ENCODE assay signal across 1 cellular context in the genomic region with DNA sequence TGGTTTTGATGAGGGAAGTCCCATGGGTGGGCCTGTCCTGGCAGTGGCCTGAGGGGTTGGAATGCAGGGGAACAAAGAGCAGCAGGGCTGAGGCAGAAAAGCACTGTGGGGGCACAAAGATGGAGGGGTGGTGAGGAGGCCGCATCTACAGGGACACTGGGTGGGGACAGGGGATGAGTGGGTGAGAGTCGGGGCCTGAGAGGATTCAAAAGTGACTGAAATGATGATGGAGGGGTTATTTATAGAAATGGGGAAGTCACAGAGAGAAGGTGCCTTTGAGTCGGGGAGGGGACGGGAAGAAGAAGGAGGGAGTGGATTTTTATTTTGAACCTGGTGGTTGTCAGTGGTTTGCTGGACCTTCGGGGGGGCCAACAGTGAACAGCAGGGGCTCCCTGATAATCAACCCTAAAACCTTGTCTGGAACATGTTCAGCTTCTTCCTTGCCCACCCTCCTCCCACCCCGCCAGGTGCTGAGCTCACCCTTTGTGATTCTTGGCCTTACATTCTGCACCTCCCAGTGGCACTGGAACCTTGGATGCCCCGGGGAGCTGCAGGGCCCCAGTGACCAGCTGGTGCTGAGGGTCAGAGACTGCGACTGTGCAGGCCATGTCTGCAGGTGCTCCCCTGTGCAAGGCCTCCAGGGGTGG.
TF ChIP-seq lines count a peak whose summit lies in the region.

No MANE protein-coding gene starts in this region.

TF ChIP-seq in K562, 482 proteins besides CTCF, POLR2A, EP300 and RAD21 (continued from another document and continues in another):
- TF ChIP-seq ARID1B (IDR thresholded peaks at IDR 0.05) (peak; percentile 30; the same call in 1 of the 2 replicates), MTA2 (IDR thresholded peaks at IDR 0.05; ENCODE audit: low read depth) (peak; percentile 8; the same call in 1 of the 2 replicates), DPF2 (IDR thresholded peaks at IDR 0.05) (0 out of 2 replicates have a peak, but pooled peaks have one; percentile 19), ZNF311 (CRISPR knock-in tag; IDR thresholded peaks at IDR 0.05) (no peak), NFIX (CRISPR knock-in tag; IDR thresholded peaks at IDR 0.05; ENCODE audit: low read depth) (no peak), ETV6 (IDR thresholded peaks at IDR 0.05; ENCODE audit: borderline replicate concordance in 1 of 2, low read depth in 2 of 2, low read length in 1 of 2) (no peak), ETV6 (CRISPR knock-in tag; IDR thresholded peaks at IDR 0.05; ENCODE audit: borderline replicate concordance) (no peak), CSDE1 (IDR thresholded peaks at IDR 0.05) (no peak), ZSCAN29 (IDR thresholded peaks at IDR 0.05) (peak; percentile 75; the same call in 1 of the 2 replicates), ATF7 (IDR thresholded peaks at IDR 0.05) (0 out of 2 replicates have a peak, but pooled peaks have one; percentile 20), MAZ (CRISPR knock-in tag; conservative IDR thresholded peaks at IDR 0.05 in 1 of 2, IDR thresholded peaks at IDR 0.05 in 1 of 2) (0 out of 4 replicates have a peak, but pooled peaks of 1 of the 2 experiments have one; percentile 28), ESRRA (IDR thresholded peaks at IDR 0.05; ENCODE audit: borderline replicate concordance, low read depth) (peak; percentile 64; the same call in 1 of the 2 replicates), ZZZ3 (IDR thresholded peaks at IDR 0.05) (no peak), MEF2D (tag; conservative IDR thresholded peaks at IDR 0.05; ENCODE audit: low read depth) (peak; percentile 97), CBX5 (IDR thresholded peaks at IDR 0.05; ENCODE audit: borderline replicate concordance, low read depth) (no peak), ZC3H8 (IDR thresholded peaks at IDR 0.05) (no peak), HMGN3 (IDR thresholded peaks at IDR 0.05; ENCODE audit: borderline replicate concordance, extremely low read depth, insufficient read length, low read depth, low read length) (no peak), RBBP5 (IDR thresholded peaks at IDR 0.05; ENCODE audit: borderline replicate concordance, insufficient read depth, low read length, poor library complexity, severe bottlenecking) (peak; percentile 35), FOXP1 (CRISPR knock-in tag; IDR thresholded peaks at IDR 0.05) (no peak), ZNF175 (CRISPR knock-in tag; IDR thresholded peaks at IDR 0.05; ENCODE audit: low read depth) (no peak), KLF16 (IDR thresholded peaks at IDR 0.05) (no peak), ZNF77 (CRISPR knock-in tag; IDR thresholded peaks at IDR 0.05) (no peak), MTA3 (IDR thresholded peaks at IDR 0.05; ENCODE audit: borderline replicate concordance) (0 out of 2 replicates have a peak, but pooled peaks have one; percentile 22), TCF7L2 (IDR thresholded peaks at IDR 0.05; ENCODE audit: low read depth, low read length) (no peak), TGIF2 (CRISPR knock-in tag; IDR thresholded peaks at IDR 0.05) (no peak), POU5F1 (IDR thresholded peaks at IDR 0.05; ENCODE audit: borderline replicate concordance, low read depth, low read length, partially characterized antibody) (no peak), ZEB2 (IDR thresholded peaks at IDR 0.05) (0 out of 2 replicates have a peak, but pooled peaks have one; percentile 34)
- TF ChIP-seq, protein P1, sequence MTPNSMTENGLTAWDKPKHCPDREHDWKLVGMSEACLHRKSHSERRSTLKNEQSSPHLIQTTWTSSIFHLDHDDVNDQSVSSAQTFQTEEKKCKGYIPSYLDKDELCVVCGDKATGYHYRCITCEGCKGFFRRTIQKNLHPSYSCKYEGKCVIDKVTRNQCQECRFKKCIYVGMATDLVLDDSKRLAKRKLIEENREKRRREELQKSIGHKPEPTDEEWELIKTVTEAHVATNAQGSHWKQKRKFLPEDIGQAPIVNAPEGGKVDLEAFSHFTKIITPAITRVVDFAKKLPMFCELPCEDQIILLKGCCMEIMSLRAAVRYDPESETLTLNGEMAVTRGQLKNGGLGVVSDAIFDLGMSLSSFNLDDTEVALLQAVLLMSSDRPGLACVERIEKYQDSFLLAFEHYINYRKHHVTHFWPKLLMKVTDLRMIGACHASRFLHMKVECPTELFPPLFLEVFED (CRISPR knock-in tag; conservative IDR thresholded peaks at IDR 0.05): 0 out of 2 replicates have a peak, but pooled peaks have one; percentile 38
- TF ChIP-seq, protein P2, sequence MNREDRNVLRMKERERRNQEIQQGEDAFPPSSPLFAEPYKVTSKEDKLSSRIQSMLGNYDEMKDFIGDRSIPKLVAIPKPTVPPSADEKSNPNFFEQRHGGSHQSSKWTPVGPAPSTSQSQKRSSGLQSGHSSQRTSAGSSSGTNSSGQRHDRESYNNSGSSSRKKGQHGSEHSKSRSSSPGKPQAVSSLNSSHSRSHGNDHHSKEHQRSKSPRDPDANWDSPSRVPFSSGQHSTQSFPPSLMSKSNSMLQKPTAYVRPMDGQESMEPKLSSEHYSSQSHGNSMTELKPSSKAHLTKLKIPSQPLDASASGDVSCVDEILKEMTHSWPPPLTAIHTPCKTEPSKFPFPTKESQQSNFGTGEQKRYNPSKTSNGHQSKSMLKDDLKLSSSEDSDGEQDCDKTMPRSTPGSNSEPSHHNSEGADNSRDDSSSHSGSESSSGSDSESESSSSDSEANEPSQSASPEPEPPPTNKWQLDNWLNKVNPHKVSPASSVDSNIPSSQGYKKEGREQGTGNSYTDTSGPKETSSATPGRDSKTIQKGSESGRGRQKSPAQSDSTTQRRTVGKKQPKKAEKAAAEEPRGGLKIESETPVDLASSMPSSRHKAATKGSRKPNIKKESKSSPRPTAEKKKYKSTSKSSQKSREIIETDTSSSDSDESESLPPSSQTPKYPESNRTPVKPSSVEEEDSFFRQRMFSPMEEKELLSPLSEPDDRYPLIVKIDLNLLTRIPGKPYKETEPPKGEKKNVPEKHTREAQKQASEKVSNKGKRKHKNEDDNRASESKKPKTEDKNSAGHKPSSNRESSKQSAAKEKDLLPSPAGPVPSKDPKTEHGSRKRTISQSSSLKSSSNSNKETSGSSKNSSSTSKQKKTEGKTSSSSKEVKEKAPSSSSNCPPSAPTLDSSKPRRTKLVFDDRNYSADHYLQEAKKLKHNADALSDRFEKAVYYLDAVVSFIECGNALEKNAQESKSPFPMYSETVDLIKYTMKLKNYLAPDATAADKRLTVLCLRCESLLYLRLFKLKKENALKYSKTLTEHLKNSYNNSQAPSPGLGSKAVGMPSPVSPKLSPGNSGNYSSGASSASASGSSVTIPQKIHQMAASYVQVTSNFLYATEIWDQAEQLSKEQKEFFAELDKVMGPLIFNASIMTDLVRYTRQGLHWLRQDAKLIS (CRISPR knock-in tag; IDR thresholded peaks at IDR 0.05): no peak
- TF ChIP-seq, protein P3, sequence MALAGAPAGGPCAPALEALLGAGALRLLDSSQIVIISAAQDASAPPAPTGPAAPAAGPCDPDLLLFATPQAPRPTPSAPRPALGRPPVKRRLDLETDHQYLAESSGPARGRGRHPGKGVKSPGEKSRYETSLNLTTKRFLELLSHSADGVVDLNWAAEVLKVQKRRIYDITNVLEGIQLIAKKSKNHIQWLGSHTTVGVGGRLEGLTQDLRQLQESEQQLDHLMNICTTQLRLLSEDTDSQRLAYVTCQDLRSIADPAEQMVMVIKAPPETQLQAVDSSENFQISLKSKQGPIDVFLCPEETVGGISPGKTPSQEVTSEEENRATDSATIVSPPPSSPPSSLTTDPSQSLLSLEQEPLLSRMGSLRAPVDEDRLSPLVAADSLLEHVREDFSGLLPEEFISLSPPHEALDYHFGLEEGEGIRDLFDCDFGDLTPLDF (CRISPR knock-in tag; IDR thresholded peaks at IDR 0.05): no peak
- TF ChIP-seq, protein P4, sequence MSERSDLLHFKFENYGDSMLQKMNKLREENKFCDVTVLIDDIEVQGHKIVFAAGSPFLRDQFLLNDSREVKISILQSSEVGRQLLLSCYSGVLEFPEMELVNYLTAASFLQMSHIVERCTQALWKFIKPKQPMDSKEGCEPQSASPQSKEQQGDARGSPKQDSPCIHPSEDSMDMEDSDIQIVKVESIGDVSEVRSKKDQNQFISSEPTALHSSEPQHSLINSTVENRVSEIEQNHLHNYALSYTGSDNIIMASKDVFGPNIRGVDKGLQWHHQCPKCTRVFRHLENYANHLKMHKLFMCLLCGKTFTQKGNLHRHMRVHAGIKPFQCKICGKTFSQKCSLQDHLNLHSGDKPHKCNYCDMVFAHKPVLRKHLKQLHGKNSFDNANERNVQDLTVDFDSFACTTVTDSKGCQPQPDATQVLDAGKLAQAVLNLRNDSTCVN (CRISPR knock-in tag; IDR thresholded peaks at IDR 0.05): peak; percentile 77; the same call in 1 of the 2 replicates
- TF ChIP-seq, protein P5, sequence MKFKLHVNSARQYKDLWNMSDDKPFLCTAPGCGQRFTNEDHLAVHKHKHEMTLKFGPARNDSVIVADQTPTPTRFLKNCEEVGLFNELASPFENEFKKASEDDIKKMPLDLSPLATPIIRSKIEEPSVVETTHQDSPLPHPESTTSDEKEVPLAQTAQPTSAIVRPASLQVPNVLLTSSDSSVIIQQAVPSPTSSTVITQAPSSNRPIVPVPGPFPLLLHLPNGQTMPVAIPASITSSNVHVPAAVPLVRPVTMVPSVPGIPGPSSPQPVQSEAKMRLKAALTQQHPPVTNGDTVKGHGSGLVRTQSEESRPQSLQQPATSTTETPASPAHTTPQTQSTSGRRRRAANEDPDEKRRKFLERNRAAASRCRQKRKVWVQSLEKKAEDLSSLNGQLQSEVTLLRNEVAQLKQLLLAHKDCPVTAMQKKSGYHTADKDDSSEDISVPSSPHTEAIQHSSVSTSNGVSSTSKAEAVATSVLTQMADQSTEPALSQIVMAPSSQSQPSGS (CRISPR knock-in tag; IDR thresholded peaks at IDR 0.05): no peak
- TF ChIP-seq, protein P6, sequence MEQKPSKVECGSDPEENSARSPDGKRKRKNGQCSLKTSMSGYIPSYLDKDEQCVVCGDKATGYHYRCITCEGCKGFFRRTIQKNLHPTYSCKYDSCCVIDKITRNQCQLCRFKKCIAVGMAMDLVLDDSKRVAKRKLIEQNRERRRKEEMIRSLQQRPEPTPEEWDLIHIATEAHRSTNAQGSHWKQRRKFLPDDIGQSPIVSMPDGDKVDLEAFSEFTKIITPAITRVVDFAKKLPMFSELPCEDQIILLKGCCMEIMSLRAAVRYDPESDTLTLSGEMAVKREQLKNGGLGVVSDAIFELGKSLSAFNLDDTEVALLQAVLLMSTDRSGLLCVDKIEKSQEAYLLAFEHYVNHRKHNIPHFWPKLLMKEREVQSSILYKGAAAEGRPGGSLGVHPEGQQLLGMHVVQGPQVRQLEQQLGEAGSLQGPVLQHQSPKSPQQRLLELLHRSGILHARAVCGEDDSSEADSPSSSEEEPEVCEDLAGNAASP (IDR thresholded peaks at IDR 0.05): no peak
- TF ChIP-seq, protein P7, sequence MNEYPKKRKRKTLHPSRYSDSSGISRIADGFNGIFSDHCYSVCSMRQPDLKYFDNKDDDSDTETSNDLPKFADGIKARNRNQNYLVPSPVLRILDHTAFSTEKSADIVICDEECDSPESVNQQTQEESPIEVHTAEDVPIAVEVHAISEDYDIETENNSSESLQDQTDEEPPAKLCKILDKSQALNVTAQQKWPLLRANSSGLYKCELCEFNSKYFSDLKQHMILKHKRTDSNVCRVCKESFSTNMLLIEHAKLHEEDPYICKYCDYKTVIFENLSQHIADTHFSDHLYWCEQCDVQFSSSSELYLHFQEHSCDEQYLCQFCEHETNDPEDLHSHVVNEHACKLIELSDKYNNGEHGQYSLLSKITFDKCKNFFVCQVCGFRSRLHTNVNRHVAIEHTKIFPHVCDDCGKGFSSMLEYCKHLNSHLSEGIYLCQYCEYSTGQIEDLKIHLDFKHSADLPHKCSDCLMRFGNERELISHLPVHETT (CRISPR knock-in tag; conservative IDR thresholded peaks at IDR 0.05 in 1 of 2, IDR thresholded peaks at IDR 0.05 in 1 of 2): no peak
- TF ChIP-seq, protein P8, sequence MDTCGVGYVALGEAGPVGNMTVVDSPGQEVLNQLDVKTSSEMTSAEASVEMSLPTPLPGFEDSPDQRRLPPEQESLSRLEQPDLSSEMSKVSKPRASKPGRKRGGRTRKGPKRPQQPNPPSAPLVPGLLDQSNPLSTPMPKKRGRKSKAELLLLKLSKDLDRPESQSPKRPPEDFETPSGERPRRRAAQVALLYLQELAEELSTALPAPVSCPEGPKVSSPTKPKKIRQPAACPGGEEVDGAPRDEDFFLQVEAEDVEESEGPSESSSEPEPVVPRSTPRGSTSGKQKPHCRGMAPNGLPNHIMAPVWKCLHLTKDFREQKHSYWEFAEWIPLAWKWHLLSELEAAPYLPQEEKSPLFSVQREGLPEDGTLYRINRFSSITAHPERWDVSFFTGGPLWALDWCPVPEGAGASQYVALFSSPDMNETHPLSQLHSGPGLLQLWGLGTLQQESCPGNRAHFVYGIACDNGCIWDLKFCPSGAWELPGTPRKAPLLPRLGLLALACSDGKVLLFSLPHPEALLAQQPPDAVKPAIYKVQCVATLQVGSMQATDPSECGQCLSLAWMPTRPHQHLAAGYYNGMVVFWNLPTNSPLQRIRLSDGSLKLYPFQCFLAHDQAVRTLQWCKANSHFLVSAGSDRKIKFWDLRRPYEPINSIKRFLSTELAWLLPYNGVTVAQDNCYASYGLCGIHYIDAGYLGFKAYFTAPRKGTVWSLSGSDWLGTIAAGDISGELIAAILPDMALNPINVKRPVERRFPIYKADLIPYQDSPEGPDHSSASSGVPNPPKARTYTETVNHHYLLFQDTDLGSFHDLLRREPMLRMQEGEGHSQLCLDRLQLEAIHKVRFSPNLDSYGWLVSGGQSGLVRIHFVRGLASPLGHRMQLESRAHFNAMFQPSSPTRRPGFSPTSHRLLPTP (IDR thresholded peaks at IDR 0.05; ENCODE audit: borderline replicate concordance, extremely low read depth, insufficient read length): no peak
- TF ChIP-seq, protein P9, sequence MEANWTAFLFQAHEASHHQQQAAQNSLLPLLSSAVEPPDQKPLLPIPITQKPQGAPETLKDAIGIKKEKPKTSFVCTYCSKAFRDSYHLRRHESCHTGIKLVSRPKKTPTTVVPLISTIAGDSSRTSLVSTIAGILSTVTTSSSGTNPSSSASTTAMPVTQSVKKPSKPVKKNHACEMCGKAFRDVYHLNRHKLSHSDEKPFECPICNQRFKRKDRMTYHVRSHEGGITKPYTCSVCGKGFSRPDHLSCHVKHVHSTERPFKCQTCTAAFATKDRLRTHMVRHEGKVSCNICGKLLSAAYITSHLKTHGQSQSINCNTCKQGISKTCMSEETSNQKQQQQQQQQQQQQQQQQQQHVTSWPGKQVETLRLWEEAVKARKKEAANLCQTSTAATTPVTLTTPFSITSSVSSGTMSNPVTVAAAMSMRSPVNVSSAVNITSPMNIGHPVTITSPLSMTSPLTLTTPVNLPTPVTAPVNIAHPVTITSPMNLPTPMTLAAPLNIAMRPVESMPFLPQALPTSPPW (CRISPR knock-in tag; IDR thresholded peaks at IDR 0.05): peak; percentile 47
